ENCODE assay signal across 8 cellular contexts in the genomic region with DNA sequence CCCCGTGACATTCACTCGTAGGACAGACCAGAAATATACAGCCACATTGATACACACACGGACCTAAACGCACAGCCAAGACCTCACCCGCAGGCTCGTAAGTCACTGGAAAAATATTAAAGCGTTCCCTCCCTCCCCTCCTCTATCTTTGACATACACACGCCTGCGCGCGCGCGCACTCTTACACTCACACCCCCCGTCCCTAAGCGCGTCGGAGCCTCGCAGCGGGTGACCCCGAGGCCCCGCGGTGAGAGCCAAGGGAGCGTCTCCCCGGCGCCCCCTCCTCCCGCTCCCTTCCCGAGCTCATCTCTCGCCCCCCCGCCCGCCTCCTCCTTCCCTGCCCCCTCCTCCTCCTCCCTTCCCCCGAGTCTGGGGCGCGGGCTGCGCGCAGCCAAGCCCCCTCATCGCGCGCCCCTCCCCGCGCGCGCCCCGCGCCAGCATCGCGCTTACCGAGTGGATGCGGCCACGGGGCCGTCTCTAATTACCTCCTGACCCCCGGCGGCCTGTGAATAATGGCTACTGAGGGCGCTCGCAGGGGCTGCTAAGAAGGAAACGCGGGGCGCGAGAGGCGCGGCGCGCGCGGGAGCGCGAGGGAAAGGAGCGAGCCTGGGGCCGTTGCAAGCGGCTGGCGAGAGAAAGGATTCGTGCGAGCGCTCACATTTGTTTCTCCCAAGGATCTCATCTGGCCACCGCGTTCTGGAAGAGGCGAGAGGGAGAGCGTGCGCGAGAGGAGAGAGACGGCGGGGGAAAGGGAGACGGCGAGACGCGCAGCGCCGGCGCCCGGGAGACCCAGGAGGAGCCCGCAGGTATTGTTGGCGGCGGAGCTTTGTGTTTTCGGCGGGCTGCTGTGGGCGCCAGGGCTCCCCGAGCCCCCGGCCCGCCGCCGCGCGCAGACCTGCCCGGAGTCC. TPM values are rescaled to one million over a fixed set of nuclear protein-coding genes. Genes with fewer than 3 reads are reported as not detected.
DNase-seq lines count a peak whose midpoint lies in the region; ATAC-seq and TF ChIP-seq lines count a peak whose summit lies in the region.

No MANE protein-coding gene starts in this region.

- peaks cover 8% of the 10 kb centered on the region for H3K36me3 Mint-ChIP-seq in activated T-helper 2 cell treated with anti-CD3 and anti-CD28 coated beads, Interferon-gamma antibody, Interleukin-2, Interleukin-4, amounts not matched to agents 10 μg/mL and 5 μg/mL and 100 μg/mL, durations not matched to agents 14 hours and 24 hours and 36 hours (ENCODE audit: low read depth)
- H3K36me3 Mint-ChIP-seq in osteocyte (ENCODE audit: unreplicated experiment), result no peaks in the 10 kb centered on the region

- H3K9me3 ChIP-seq in DOHH2 (ENCODE audit: control insufficient read depth, insufficient read depth, low read length), result no peaks in the 10 kb centered on the region

- H3K9me3 Mint-ChIP-seq in activated T-helper 2 cell treated with anti-CD3 and anti-CD28 coated beads, Interferon-gamma antibody, Interleukin-2, Interleukin-4, amounts not matched to agents 10 μg/mL and 5 μg/mL and 100 μg/mL, durations not matched to agents 14 hours and 24 hours and 36 hours, result no peaks in the 10 kb centered on the region
- H3K9me3 Mint-ChIP-seq in osteocyte (ENCODE audit: unreplicated experiment), result no peaks in the 10 kb centered on the region

- H3K4me2 ChIP-seq in DOHH2 (ENCODE audit: low read length), result peak overlapping the region; percentile 67

- no peaks in the 10 kb centered on the region for H3K9me2 ChIP-seq in DOHH2 (replicated peaks; ENCODE audit: control insufficient read depth, low read length)

- no peak overlapping the region for H3K27ac Mint-ChIP-seq in activated T-helper 2 cell treated with anti-CD3 and anti-CD28 coated beads, Interferon-gamma antibody, Interleukin-2, Interleukin-4, amounts not matched to agents 10 μg/mL and 5 μg/mL and 100 μg/mL, durations not matched to agents 14 hours and 24 hours and 36 hours
- H3K27ac Mint-ChIP-seq in osteocyte (ENCODE audit: unreplicated experiment), result peak overlapping the region; percentile 85

- H3K27me3 ChIP-seq in DOHH2 (ENCODE audit: control insufficient read depth, low read length) (peaks cover 8% of the 10 kb centered on the region; the same call in 1 of the 2 replicates), foreskin keratinocyte (no peaks in the 10 kb centered on the region)

- H3K27me3 Mint-ChIP-seq in activated T-helper 2 cell treated with anti-CD3 and anti-CD28 coated beads, Interferon-gamma antibody, Interleukin-2, Interleukin-4, amounts not matched to agents 10 μg/mL and 5 μg/mL and 100 μg/mL, durations not matched to agents 14 hours and 24 hours and 36 hours (ENCODE audit: low read depth), result peaks cover 31% of the 10 kb centered on the region
- H3K27me3 Mint-ChIP-seq in osteocyte (ENCODE audit: unreplicated experiment), result no peaks in the 10 kb centered on the region

- H3K4me1 ChIP-seq in DOHH2 (ENCODE audit: control insufficient read depth, low read length) (peaks cover 31% of the 10 kb centered on the region), foreskin keratinocyte (peaks cover 7% of the 10 kb centered on the region)

- H3F3A ChIP-seq in DOHH2 (ENCODE audit: control insufficient read depth, insufficient read depth), result no peaks in the 10 kb centered on the region

- H3K27ac ChIP-seq in DOHH2 (ENCODE audit: low read depth, low read length), result no peak overlapping the region
- no peak overlapping the region for H3K27ac ChIP-seq in foreskin keratinocyte

- no peaks in the 10 kb centered on the region; the same call in 1 of the 2 replicates for H3K36me3 ChIP-seq in DOHH2 (ENCODE audit: control insufficient read depth, low read length)

- H3K79me2 ChIP-seq in DOHH2 (ENCODE audit: control insufficient read depth, low read length), result peaks cover 38% of the 10 kb centered on the region

- ATAC-seq in foreskin keratinocyte (peak; percentile 17), HG02623 (IDR thresholded peaks at IDR 0.05; ENCODE audit: unreplicated experiment) (no peak)

- H4K20me1 ChIP-seq in DOHH2 (ENCODE audit: control insufficient read depth, insufficient read depth, low read depth, low read length), result peaks cover 17% of the 10 kb centered on the region

- peak overlapping the region; percentile 82 for H3K4me3 Mint-ChIP-seq in activated T-helper 2 cell treated with anti-CD3 and anti-CD28 coated beads, Interferon-gamma antibody, Interleukin-2, Interleukin-4, amounts not matched to agents 10 μg/mL and 5 μg/mL and 100 μg/mL, durations not matched to agents 14 hours and 24 hours and 36 hours (ENCODE audit: low read depth)
- peak overlapping the region; percentile 91 for H3K4me3 Mint-ChIP-seq in osteocyte (ENCODE audit: unreplicated experiment)

- intact Hi-C loops in activated T-helper 2 cell treated with anti-CD3 and anti-CD28 coated beads, Interferon-gamma antibody, Interleukin-2, Interleukin-4, amounts not matched to agents 10 μg/mL and 5 μg/mL and 100 μg/mL, durations not matched to agents 14 hours and 24 hours and 36 hours (cut with micrococcal nuclease), result loop anchor here (5.0 kb wide), 2 partner anchors 41 to 59 kb away; partner anchors contain the start of gene RAI1

- DNase-seq in NCI-H1417 (lab: John Stamatoyannopoulos, UW), result peak; percentile 50 to 89 (median 87)
- no peak for DNase-seq in activated T-helper 2 cell treated with anti-CD3 and anti-CD28 coated beads, Interferon-gamma antibody, Interleukin-2, Interleukin-4, amounts not matched to agents 10 μg/mL and 5 μg/mL and 100 μg/mL, durations not matched to agents 14 hours and 24 hours and 36 hours (ENCODE audit: low spot score)
- DNase-seq in foreskin keratinocyte, result peak in 1 of 2 donors; percentile 33
- DNase-seq in osteocyte (ENCODE audit: extremely low spot score, unreplicated experiment), result no peak
- DNase-seq in LoVo (ENCODE audit: low spot score), result no peak
- DNase-seq in SIG-M5 treated with dmso at 0.1 percent for 504 hours (lab: John Stamatoyannopoulos, UW; ENCODE audit: unreplicated experiment), result no peak

- H3K4me1 Mint-ChIP-seq in activated T-helper 2 cell treated with anti-CD3 and anti-CD28 coated beads, Interferon-gamma antibody, Interleukin-2, Interleukin-4, amounts not matched to agents 10 μg/mL and 5 μg/mL and 100 μg/mL, durations not matched to agents 14 hours and 24 hours and 36 hours (ENCODE audit: low read depth), result peaks cover 25% of the 10 kb centered on the region
- peaks cover 62% of the 10 kb centered on the region for H3K4me1 Mint-ChIP-seq in osteocyte (ENCODE audit: unreplicated experiment)

- H3K4me3 ChIP-seq in DOHH2 (ENCODE audit: low read length), result peak overlapping the region; percentile 60

- TF ChIP-seq CTCF in DOHH2 (IDR thresholded peaks at IDR 0.05; ENCODE audit: low read depth, low read length, poor library complexity, severe bottlenecking) (no peak), foreskin keratinocyte (conservative IDR thresholded peaks at IDR 0.05) (no peak), osteocyte (IDR thresholded peaks at IDR 0.05) (no peak)

RNA-seq across cellular contexts. Expression of gene RAI1, which starts 42.4 kb away (rescaled TPM):
- total RNA-seq in activated T-helper 2 cell treated with anti-CD3 and anti-CD28 coated beads, Interferon-gamma antibody, Interleukin-2, Interleukin-4, amounts not matched to agents 10 μg/mL and 5 μg/mL and 100 μg/mL, durations not matched to agents 14 hours and 24 hours and 36 hours, result 33.5 and 36.5 TPM in 2 replicates
- 15.0 and 16.3 TPM in 2 replicates for total RNA-seq in foreskin keratinocyte
- 11.1 and 12.0 TPM in 2 replicates for polyA plus RNA-seq in foreskin keratinocyte
- 40.0 and 40.1 TPM in 2 replicates for total RNA-seq in osteocyte

Comparison
In these comparisons a context has a peak if more than half of its experiments do, and no peak if none do; other contexts are left out.
1. DNase-seq: peak in NCI-H1417 (3 of 3); none in activated T-helper 2 cell treated with anti-CD3 and anti-CD28 coated beads, Interferon-gamma antibody, Interleukin-2, Interleukin-4, amounts not matched to agents 10 μg/mL and 5 μg/mL and 100 μg/mL, durations not matched to agents 14 hours and 24 hours and 36 hours (single experiment), osteocyte (single experiment), LoVo (single experiment) and SIG-M5 treated with dmso at 0.1 percent for 504 hours (single experiment).